Comparison of ENCODE assay signal across 1 cellular context in the genomic region with DNA sequence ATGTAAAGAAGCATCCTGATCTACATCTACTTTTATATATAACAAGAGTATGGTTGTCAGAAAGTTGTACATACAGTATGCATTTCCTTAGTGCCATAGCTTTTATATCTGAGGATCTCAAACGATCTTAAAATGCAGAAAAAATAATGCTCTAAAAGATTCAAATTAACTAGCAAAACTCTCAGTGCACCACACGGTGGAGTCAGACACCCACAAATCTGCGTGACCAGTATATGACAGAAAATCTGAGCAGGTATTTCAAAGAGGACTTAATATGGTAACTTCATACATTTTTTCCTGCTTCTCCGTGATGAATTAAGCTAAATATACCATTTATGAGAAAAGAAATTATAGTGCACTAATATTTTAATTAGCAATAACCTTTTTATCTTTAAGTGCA.
TF ChIP-seq lines count a peak whose summit lies in the region.

No MANE protein-coding gene starts in this region.

TF ChIP-seq in IMR-90, 13 proteins besides CTCF, POLR2A, EP300 and RAD21 (continued from another document):
- TF ChIP-seq, protein P1, sequence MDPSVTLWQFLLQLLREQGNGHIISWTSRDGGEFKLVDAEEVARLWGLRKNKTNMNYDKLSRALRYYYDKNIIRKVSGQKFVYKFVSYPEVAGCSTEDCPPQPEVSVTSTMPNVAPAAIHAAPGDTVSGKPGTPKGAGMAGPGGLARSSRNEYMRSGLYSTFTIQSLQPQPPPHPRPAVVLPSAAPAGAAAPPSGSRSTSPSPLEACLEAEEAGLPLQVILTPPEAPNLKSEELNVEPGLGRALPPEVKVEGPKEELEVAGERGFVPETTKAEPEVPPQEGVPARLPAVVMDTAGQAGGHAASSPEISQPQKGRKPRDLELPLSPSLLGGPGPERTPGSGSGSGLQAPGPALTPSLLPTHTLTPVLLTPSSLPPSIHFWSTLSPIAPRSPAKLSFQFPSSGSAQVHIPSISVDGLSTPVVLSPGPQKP (IDR thresholded peaks at IDR 0.05; ENCODE audit: borderline replicate concordance, low read depth, low read length): no peak
- TF ChIP-seq RFX5 (IDR thresholded peaks at IDR 0.05; ENCODE audit: low read depth, low read length) (no peak), NFE2L2 (IDR thresholded peaks at IDR 0.05; ENCODE audit: low read depth, low read length) (no peak), MXI1 (IDR thresholded peaks at IDR 0.05; ENCODE audit: borderline replicate concordance, low read depth, low read length) (no peak), CHD1 (IDR thresholded peaks at IDR 0.05; ENCODE audit: low read depth, low read length) (no peak), BHLHE40 (IDR thresholded peaks at IDR 0.05; ENCODE audit: low read depth, low read length) (no peak), CEBPB (IDR thresholded peaks at IDR 0.05; ENCODE audit: low read depth, low read length) (no peak)
